ENCODE assay signal across 8 cellular contexts in genomic region chr1:15994590-15995351, GRCh38. TPM values are rescaled to one million over a fixed set of nuclear protein-coding genes. Genes with fewer than 3 reads are reported as not detected.
DNase-seq lines count a peak whose midpoint lies in the region; ATAC-seq, FAIRE-seq and TF ChIP-seq lines count a peak whose summit lies in the region.

No MANE protein-coding gene starts in this region.

- FAIRE-seq in D721Med (lab: Jason Lieb, UNC) (no peak), endothelial cell of umbilical vein (lab: Jason Lieb, UNC) (peak; percentile 84)

- peak in 1 of 2 donors; percentile 7 for TF ChIP-seq EP300 in tibial nerve (IDR thresholded peaks at IDR 0.05)

- DNase-seq in D721Med (ENCODE audit: insufficient read length, low spot score), result no peak
- peak; percentile 3 to 16 for DNase-seq in Kasumi-1 (lab: John Stamatoyannopoulos, UW)
- peak; percentile 24 to 27 for DNase-seq in activated CD4-positive, alpha-beta T cell treated with anti-CD3 and anti-CD28 coated beads, Interleukin-2, amount 50 U/mL, for 4 hours
- DNase-seq in endothelial cell of umbilical vein (ENCODE audit: low read depth, low spot score), result peak; percentile 71
- peak in 4 of 9 donors; percentile 11 to 60 (median 30) for DNase-seq in naive thymus-derived CD4-positive, alpha-beta T cell
- DNase-seq in tibial nerve (ENCODE audit: low spot score in 2 of 2), result peak in 1 of 2 donors; percentile 61

- dilution Hi-C loops in endothelial cell of umbilical vein (cut with MboI; ENCODE audit: extremely low pct_ligation_motif_present, low sequenced_read_pairs), result no loop called here

- intact Hi-C loops in endothelial cell of umbilical vein (cut with micrococcal nuclease), result loop anchor here (1.0 to 2.0 kb wide), 6 partner anchors 37 to 202 kb away; no protein-coding TSS in a partner anchor
- intact Hi-C loops in naive thymus-derived CD4-positive, alpha-beta T cell (cut with micrococcal nuclease), result loop anchor here (1.0 kb wide), 3 partner anchors 179 to 202 kb away; no protein-coding TSS in a partner anchor

- H2AFZ ChIP-seq in endothelial cell of umbilical vein (ENCODE audit: low read depth, low read length), result no peak overlapping the region

- TF ChIP-seq CTCF in D721Med (IDR thresholded peaks at IDR 0.05; ENCODE audit: insufficient read depth, missing control alignments) (peak; percentile 39), endothelial cell of umbilical vein (IDR thresholded peaks at IDR 0.05; ENCODE audit: extremely low read depth in 1 of 2, insufficient read depth in 1 of 2, low read depth in 1 of 2, low read length in 2 of 2) (peak; percentile 88 to 96), tibial nerve (IDR thresholded peaks at IDR 0.05) (peak; percentile 54 to 96 (median 88))

- POLR2A ChIA-PET in endothelial cell of umbilical vein (lab: Charles Lee), result no interaction called here
- POLR2A ChIA-PET in naive thymus-derived CD4-positive, alpha-beta T cell (lab: Charles Lee), result interaction anchor here (0.6 kb wide), 1 partner anchor 99 kb away, joined by 3 read pairs; no protein-coding TSS in a partner anchor

- no peaks in the 10 kb centered on the region for H4K20me1 ChIP-seq in endothelial cell of umbilical vein (replicated peaks; ENCODE audit: control insufficient read depth, extremely low read depth, insufficient read depth, low read length)

- no peak overlapping the region for H3K4me2 ChIP-seq in endothelial cell of umbilical vein (ENCODE audit: insufficient read depth, low read length)

- no TSS peak for BruUV-seq in endothelial cell of umbilical vein (replicated peaks; lab: Mats Ljungman, UMichigan)

- peak overlapping the region in 1 of 9 donors; percentile 9 for H3K27ac Mint-ChIP-seq in naive thymus-derived CD4-positive, alpha-beta T cell

- H3K9me3 Mint-ChIP-seq in naive thymus-derived CD4-positive, alpha-beta T cell, result no peaks in the 10 kb centered on the region

- no peak overlapping the region for H3K4me3 Mint-ChIP-seq in naive thymus-derived CD4-positive, alpha-beta T cell

- H3K27me3 ChIP-seq in endothelial cell of umbilical vein (ENCODE audit: control insufficient read depth in 2 of 2, insufficient read depth in 2 of 2, low read length in 2 of 2), result peaks cover 0 to 2% of the 10 kb centered on the region in 2 experiments
- H3K27me3 ChIP-seq in naive thymus-derived CD4-positive, alpha-beta T cell (ENCODE audit: control insufficient read depth in 2 of 2, insufficient read depth in 2 of 2, low read length in 2 of 2), result no peaks in the 10 kb centered on the region
- no peaks in the 10 kb centered on the region for H3K27me3 ChIP-seq in tibial nerve

- no peaks in the 10 kb centered on the region for H3K79me2 ChIP-seq in endothelial cell of umbilical vein (ENCODE audit: control insufficient read depth, insufficient read depth, low read length)

- no peaks in the 10 kb centered on the region for H3K4me1 Mint-ChIP-seq in naive thymus-derived CD4-positive, alpha-beta T cell

- ATAC-seq in naive thymus-derived CD4-positive, alpha-beta T cell, result peak; percentile 79
- ATAC-seq in GM18909 (IDR thresholded peaks at IDR 0.05; ENCODE audit: poor library complexity, unreplicated experiment) (no peak), GM18498 (IDR thresholded peaks at IDR 0.05; ENCODE audit: unreplicated experiment) (no peak)

- no peaks in the 10 kb centered on the region for H3K36me3 ChIP-seq in endothelial cell of umbilical vein (ENCODE audit: control insufficient read depth in 2 of 2, extremely low read depth in 1 of 2, insufficient read depth in 2 of 2, low read length in 2 of 2)
- no peaks in the 10 kb centered on the region for H3K36me3 ChIP-seq in naive thymus-derived CD4-positive, alpha-beta T cell (ENCODE audit: control insufficient read depth in 2 of 3, insufficient read depth in 3 of 3, low read length in 3 of 3)
- no peaks in the 10 kb centered on the region for H3K36me3 ChIP-seq in tibial nerve

- no peaks in the 10 kb centered on the region for H3K36me3 Mint-ChIP-seq in naive thymus-derived CD4-positive, alpha-beta T cell

- H3K4me3 ChIP-seq in endothelial cell of umbilical vein (replicated peaks in 1 of 3; ENCODE audit: insufficient read depth in 1 of 3, low read depth in 1 of 3, low read length in 3 of 3) (no peak overlapping the region), tibial nerve (no peak overlapping the region)
- H3K4me3 ChIP-seq in naive thymus-derived CD4-positive, alpha-beta T cell (ENCODE audit: low read length), result no peak overlapping the region

- no peak overlapping the region for H3K27ac ChIP-seq in endothelial cell of umbilical vein (ENCODE audit: insufficient read depth, low read depth, low read length)
- H3K27ac ChIP-seq in naive thymus-derived CD4-positive, alpha-beta T cell (ENCODE audit: low read depth, low read length), result no peak overlapping the region
- no peak overlapping the region for H3K27ac ChIP-seq in tibial nerve

- H3K9me3 ChIP-seq in endothelial cell of umbilical vein (replicated peaks; ENCODE audit: control insufficient read depth, insufficient read depth, low read length) (no peaks in the 10 kb centered on the region), tibial nerve (no peaks in the 10 kb centered on the region)
- no peaks in the 10 kb centered on the region for H3K9me3 ChIP-seq in naive thymus-derived CD4-positive, alpha-beta T cell (ENCODE audit: control insufficient read depth in 2 of 3, low read length in 3 of 3)

- H3K9me1 ChIP-seq in endothelial cell of umbilical vein (replicated peaks; ENCODE audit: control insufficient read depth, extremely low read depth, insufficient read depth, low read length), result no peaks in the 10 kb centered on the region

- no peaks in the 10 kb centered on the region for H3K4me1 ChIP-seq in endothelial cell of umbilical vein (ENCODE audit: control insufficient read depth, extremely low read depth, insufficient read depth, low read length)
- H3K4me1 ChIP-seq in naive thymus-derived CD4-positive, alpha-beta T cell (ENCODE audit: control insufficient read depth in 2 of 2, insufficient read depth in 2 of 2, low read length in 2 of 2), result no peaks in the 10 kb centered on the region
- H3K4me1 ChIP-seq in tibial nerve, result no peaks in the 10 kb centered on the region

- no peak for TF ChIP-seq POLR2A in endothelial cell of umbilical vein (IDR thresholded peaks at IDR 0.05; ENCODE audit: low read depth, low read length)
- no peak for TF ChIP-seq POLR2A in tibial nerve (IDR thresholded peaks at IDR 0.05)

- 62 to 72% methylated on average over 8 to 11 of the region's 11 CpGs for WGBS in tibial nerve, 2 donors

- H3K27me3 Mint-ChIP-seq in naive thymus-derived CD4-positive, alpha-beta T cell, result peaks cover 0 to 3% (median 0%) of the 10 kb centered on the region in 5 donors

- CTCF ChIA-PET in endothelial cell of umbilical vein (lab: Charles Lee), result interaction anchor here (0.6 to 2.9 kb wide), 17 partner anchors 10 to 208 kb away, joined by 3 to 34 read pairs (median 4); no protein-coding TSS in a partner anchor
- CTCF ChIA-PET in naive thymus-derived CD4-positive, alpha-beta T cell (lab: Charles Lee), result interaction anchor here (0.6 to 1.2 kb wide), 2 partner anchors 141 to 179 kb away, joined by 3 read pairs; no protein-coding TSS in a partner anchor

- H3K9ac ChIP-seq in endothelial cell of umbilical vein (replicated peaks; ENCODE audit: extremely low read depth, insufficient read depth, low read length), result no peak overlapping the region

RNA-seq across cellular contexts. Expression of gene SRARP, which starts 9.3 kb away (rescaled TPM):
- not detected in 2 replicates for total RNA-seq in endothelial cell of umbilical vein
- not detected in 2 replicates for polyA plus RNA-seq in endothelial cell of umbilical vein
- not detected in 2 replicates for polyA plus RNA-seq in endothelial cell of umbilical vein (2011; cell fraction: cytosol; rRNA removed)
- polyA plus RNA-seq in endothelial cell of umbilical vein (2011; cell fraction: nucleus; rRNA removed), result not detected in 2 replicates
- not detected in 2 replicates for polyA plus RNA-seq in endothelial cell of umbilical vein (2012)
- not detected in 2 replicates for polyA minus RNA-seq in endothelial cell of umbilical vein
- polyA minus RNA-seq in endothelial cell of umbilical vein (2011; cell fraction: cytosol; rRNA and poly(A)+ RNA removed), result not detected
- not detected in 2 replicates for polyA minus RNA-seq in endothelial cell of umbilical vein (2011; cell fraction: nucleus; rRNA and poly(A)+ RNA removed)
- not detected for total RNA-seq in naive thymus-derived CD4-positive, alpha-beta T cell
- not detected for polyA plus RNA-seq in naive thymus-derived CD4-positive, alpha-beta T cell
- total RNA-seq in tibial nerve, result under 1 TPM in 2 of 4 donors, not detected in 2; 0.39 to 0.90 TPM

RNA-seq across cellular contexts. Expression of gene ZBTB17, which starts 18.9 kb away (rescaled TPM):
- total RNA-seq in endothelial cell of umbilical vein (38.5 and 43.9 TPM in 2 replicates), tibial nerve (10 to 100 TPM; 34.5 to 85.2 (median 52.4) TPM)
- polyA plus RNA-seq in endothelial cell of umbilical vein, result 72.7 and 76.2 TPM in 2 replicates
- polyA plus RNA-seq in endothelial cell of umbilical vein (2011; cell fraction: cytosol; rRNA removed), result 42.3 and 47.8 TPM in 2 replicates
- polyA plus RNA-seq in endothelial cell of umbilical vein (2011; cell fraction: nucleus; rRNA removed), result 226 and 245 TPM in 2 replicates
- 27.1 and 29.9 TPM in 2 replicates for polyA plus RNA-seq in endothelial cell of umbilical vein (2012)
- polyA minus RNA-seq in endothelial cell of umbilical vein, result 55.6 and 66.1 TPM in 2 replicates
- polyA minus RNA-seq in endothelial cell of umbilical vein (2011; cell fraction: cytosol; rRNA and poly(A)+ RNA removed), result 16.0 TPM
- 49.6 and 75.2 TPM in 2 replicates for polyA minus RNA-seq in endothelial cell of umbilical vein (2011; cell fraction: nucleus; rRNA and poly(A)+ RNA removed)
- total RNA-seq in naive thymus-derived CD4-positive, alpha-beta T cell, result 10 to 100 TPM; 47.3 to 85.1 (median 65.0) TPM
- 10 to 100 TPM; 11.2 to 33.7 TPM for polyA plus RNA-seq in naive thymus-derived CD4-positive, alpha-beta T cell

RNA-seq across cellular contexts. Expression of gene HSPB7, which starts 23.1 kb away (rescaled TPM):
- not detected in 2 replicates for total RNA-seq in endothelial cell of umbilical vein
- polyA plus RNA-seq in endothelial cell of umbilical vein, result not detected in 2 replicates
- not detected in 2 replicates for polyA plus RNA-seq in endothelial cell of umbilical vein (2011; cell fraction: cytosol; rRNA removed)
- not detected in 2 replicates for polyA plus RNA-seq in endothelial cell of umbilical vein (2011; cell fraction: nucleus; rRNA removed)
- polyA plus RNA-seq in endothelial cell of umbilical vein (2012), result not detected in 2 replicates
- not detected in 2 replicates for polyA minus RNA-seq in endothelial cell of umbilical vein
- polyA minus RNA-seq in endothelial cell of umbilical vein (2011; cell fraction: cytosol; rRNA and poly(A)+ RNA removed), result 0.51 TPM
- not detected in 2 replicates for polyA minus RNA-seq in endothelial cell of umbilical vein (2011; cell fraction: nucleus; rRNA and poly(A)+ RNA removed)
- not detected for total RNA-seq in naive thymus-derived CD4-positive, alpha-beta T cell
- polyA plus RNA-seq in naive thymus-derived CD4-positive, alpha-beta T cell, result not detected
- 10 to 100 TPM; 10.4 to 42.6 (median 27.6) TPM for total RNA-seq in tibial nerve

RNA-seq across cellular contexts. Expression of gene CLCNKA, which starts 27.1 kb away (rescaled TPM):
- total RNA-seq in endothelial cell of umbilical vein (not detected in 2 replicates), tibial nerve (not detected)
- not detected in 2 replicates for polyA plus RNA-seq in endothelial cell of umbilical vein
- polyA plus RNA-seq in endothelial cell of umbilical vein (2011; cell fraction: cytosol; rRNA removed), result not detected in 2 replicates
- polyA plus RNA-seq in endothelial cell of umbilical vein (2011; cell fraction: nucleus; rRNA removed), result 0.17 TPM in 1 of 2 replicates, not detected in the other
- not detected in 2 replicates for polyA plus RNA-seq in endothelial cell of umbilical vein (2012)
- not detected in 2 replicates for polyA minus RNA-seq in endothelial cell of umbilical vein
- polyA minus RNA-seq in endothelial cell of umbilical vein (2011; cell fraction: cytosol; rRNA and poly(A)+ RNA removed), result not detected
- not detected in 2 replicates for polyA minus RNA-seq in endothelial cell of umbilical vein (2011; cell fraction: nucleus; rRNA and poly(A)+ RNA removed)
- not detected for total RNA-seq in naive thymus-derived CD4-positive, alpha-beta T cell
- polyA plus RNA-seq in naive thymus-derived CD4-positive, alpha-beta T cell, result not detected

RNA-seq across cellular contexts. Expression of gene CLCNKB, which starts 48.8 kb away (rescaled TPM):
- total RNA-seq in endothelial cell of umbilical vein (not detected in 2 replicates), tibial nerve (1 to 10 TPM in 1 of 4 donors, under 1 TPM in 2, not detected in 1; 0.39 to 3.1 (median 0.44) TPM)
- polyA plus RNA-seq in endothelial cell of umbilical vein, result 0.18 and 0.40 TPM in 2 replicates
- 0.10 TPM in 2 replicates for polyA plus RNA-seq in endothelial cell of umbilical vein (2011; cell fraction: cytosol; rRNA removed)
- polyA plus RNA-seq in endothelial cell of umbilical vein (2011; cell fraction: nucleus; rRNA removed), result 0.53 and 0.60 TPM in 2 replicates
- not detected in 2 replicates for polyA plus RNA-seq in endothelial cell of umbilical vein (2012)
- polyA minus RNA-seq in endothelial cell of umbilical vein, result 1.2 TPM in 1 of 2 replicates, not detected in the other
- polyA minus RNA-seq in endothelial cell of umbilical vein (2011; cell fraction: cytosol; rRNA and poly(A)+ RNA removed), result not detected
- polyA minus RNA-seq in endothelial cell of umbilical vein (2011; cell fraction: nucleus; rRNA and poly(A)+ RNA removed), result not detected in 2 replicates
- not detected for total RNA-seq in naive thymus-derived CD4-positive, alpha-beta T cell
- polyA plus RNA-seq in naive thymus-derived CD4-positive, alpha-beta T cell, result not detected

Comparison
In these comparisons a context has a peak if more than half of its experiments do, and no peak if none do; other contexts are left out.
1. CTCF ChIP-seq: peak in every context shown above with its lines; median percentile 92 in endothelial cell of umbilical vein; 88 in tibial nerve; 39 in D721Med.
2. RNA of gene HSPB7, which starts 23.1 kb away (total RNA-seq): 10.4 to 42.6 TPM in tibial nerve; not detected in endothelial cell of umbilical vein and not detected in naive thymus-derived CD4-positive, alpha-beta T cell; every median in the first group is over 10 times any median in the second.